Comparison of ENCODE assay signal across 9 cellular contexts in genomic region chr21:31354604-31355443, GRCh38. TPM values are rescaled to one million over a fixed set of nuclear protein-coding genes. Genes with fewer than 3 reads are reported as not detected.
DNase-seq lines count a peak whose midpoint lies in the region; ATAC-seq, FAIRE-seq and TF ChIP-seq lines count a peak whose summit lies in the region.
"Had no signal": no experiment of that assay in that cellular context is flagged by ENCODE, and none has a peak within 500 bp of the region (broad histone marks: within the 10 kb centered on the region; RNA-seq: fewer than 3 reads in every experiment).

No MANE protein-coding gene starts in this region.

- H3K4me2 ChIP-seq in smooth muscle cell = no peak overlapping the region

- H3K36me3 ChIP-seq in smooth muscle cell (ENCODE audit: low read depth) = no peaks in the 10 kb centered on the region

- DNase-seq in central memory CD4-positive, alpha-beta T cell = peak; percentile 85
- DNase-seq in smooth muscle cell (lab: John Stamatoyannopoulos, UW; ENCODE audit: unreplicated experiment) (no peak), amniotic stem cell (lab: John Stamatoyannopoulos, UW) (no peak), D721Med (ENCODE audit: insufficient read length, low spot score) (no peak)

- TF ChIP-seq CTCF in smooth muscle cell (IDR thresholded peaks at IDR 0.05; ENCODE audit: borderline replicate concordance, insufficient read depth, poor library complexity, severe bottlenecking) (no peak), D721Med (IDR thresholded peaks at IDR 0.05; ENCODE audit: insufficient read depth, missing control alignments) (no peak)

- H3K27me3 ChIP-seq in smooth muscle cell (ENCODE audit: low read depth) = no peaks in the 10 kb centered on the region

- peak overlapping the region; percentile 67 for H3K27ac ChIP-seq in smooth muscle cell (ENCODE audit: low read depth)
- H3K27ac ChIP-seq: parathyroid adenoma had no signal

- no peaks in the 10 kb centered on the region for H3K4me1 ChIP-seq in smooth muscle cell (ENCODE audit: low read depth)
- H3K4me1 ChIP-seq: parathyroid adenoma had no signal

- peak; percentile 55 for ATAC-seq in HG02884 (IDR thresholded peaks at IDR 0.05; ENCODE audit: unreplicated experiment)
- ATAC-seq in activated CD4-positive, CD25-positive, alpha-beta regulatory T cell treated with anti-CD3 and anti-CD28 coated beads, Interleukin-2, amount 50 U/mL, for 24 hours = peak; percentile 87 to 90
- ATAC-seq in HG02885 (IDR thresholded peaks at IDR 0.05; ENCODE audit: poor library complexity, unreplicated experiment) = no peak
- ATAC-seq in GM18858 (IDR thresholded peaks at IDR 0.05; ENCODE audit: unreplicated experiment) = no peak

- no peaks in the 10 kb centered on the region for H3K9me3 ChIP-seq in smooth muscle cell (replicated peaks; ENCODE audit: low read depth)

- peak overlapping the region; percentile 33 for H3K9ac ChIP-seq in smooth muscle cell (ENCODE audit: low read depth)
- H3K9ac ChIP-seq: parathyroid adenoma had no signal

- WGBS in smooth muscle cell (ENCODE audit: low lambda C conversion rate) = 34% methylated on average over 10 of the region's 10 CpGs

- no peaks in the 10 kb centered on the region for H3K79me2 ChIP-seq in smooth muscle cell (ENCODE audit: low read depth)
- H3K79me2 ChIP-seq: parathyroid adenoma had no signal

- no peak for FAIRE-seq in D721Med (lab: Jason Lieb, UNC)

- H4K20me1 ChIP-seq in smooth muscle cell (ENCODE audit: low read depth) = no peaks in the 10 kb centered on the region

- H3F3A ChIP-seq in smooth muscle cell (ENCODE audit: low read depth) = no peaks in the 10 kb centered on the region

- H3K4me3 ChIP-seq in smooth muscle cell = no peak overlapping the region

- no peak overlapping the region for H2AFZ ChIP-seq in smooth muscle cell (ENCODE audit: low read depth)
- H2AFZ ChIP-seq: parathyroid adenoma had no signal

RNA-seq across cellular contexts. Expression of gene TIAM1, which starts 10.8 kb away (rescaled TPM):
- total RNA-seq in smooth muscle cell = 8.2 and 12.9 TPM in 2 replicates
- 3.2 and 4.8 TPM in 2 replicates for polyA plus RNA-seq in smooth muscle cell

Comparison
In these comparisons a context has a peak if more than half of its experiments do, and no peak if none do; other contexts are left out.
1. ATAC-seq: peak in HG02884 (single experiment) and activated CD4-positive, CD25-positive, alpha-beta regulatory T cell treated with anti-CD3 and anti-CD28 coated beads, Interleukin-2, amount 50 U/mL, for 24 hours (2 of 2); none in HG02885 (single experiment) and GM18858 (single experiment).